ENCODE assay signal across 1 cellular context in genomic region chr17:42312285-42313130, GRCh38.
TF ChIP-seq lines count a peak whose summit lies in the region.

No MANE protein-coding gene starts in this region.

TF ChIP-seq in SK-N-SH, 30 proteins besides CTCF, POLR2A, EP300 and RAD21 (continued from another document):
- no peak for TF ChIP-seq MEF2A (IDR thresholded peaks at IDR 0.05; ENCODE audit: borderline replicate concordance, low read depth)
